ENCODE assay signal across 32 cellular contexts in genomic region chr12:108969622-108970021, GRCh38. TPM values are rescaled to one million over a fixed set of nuclear protein-coding genes. Genes with fewer than 3 reads are reported as not detected.
"Had no signal": no experiment of that assay in that cellular context is flagged by ENCODE, and none has a peak within 500 bp of the region (broad histone marks: within the 10 kb centered on the region; RNA-seq: fewer than 3 reads in every experiment).

No MANE protein-coding gene starts in this region.

- H3K4me3 Mint-ChIP-seq: immature natural killer cell; naive thymus-derived CD8-positive, alpha-beta T cell; nephron; neural crest cell; stimulated activated naive B cell treated with anti-CD40 and anti-IgM and Interleukin-4, amounts not matched to agents 10 μg/mL and 1 μg/mL and 100 μg/mL, for 72 hours had no signal

- H3K9me3 Mint-ChIP-seq: immature natural killer cell; naive thymus-derived CD8-positive, alpha-beta T cell; nephron; neural crest cell; stimulated activated naive B cell treated with anti-CD40 and anti-IgM and Interleukin-4, amounts not matched to agents 10 μg/mL and 1 μg/mL and 100 μg/mL, for 72 hours had no signal

- H3K27me3 ChIP-seq: left lung, pancreas, testis, thyroid gland, transverse colon, upper lobe of left lung had no signal

- H3K36me3 Mint-ChIP-seq: immature natural killer cell; naive thymus-derived CD8-positive, alpha-beta T cell; stimulated activated naive B cell treated with anti-CD40 and anti-IgM and Interleukin-4, amounts not matched to agents 10 μg/mL and 1 μg/mL and 100 μg/mL, for 72 hours had no signal

- H3K36me3 ChIP-seq: left lung, lower lobe of right lung, pancreas, prostate gland, stomach, thyroid gland, transverse colon, upper lobe of left lung had no signal

- ATAC-seq: left colon; left lung; lower lobe of right lung; naive thymus-derived CD8-positive, alpha-beta T cell; pancreas; right cardiac atrium; sciatic nerve; stimulated activated naive B cell treated with anti-CD40 and anti-IgM and Interleukin-4, amounts not matched to agents 10 μg/mL and 1 μg/mL and 100 μg/mL, for 72 hours; stimulated activated naive CD8-positive, alpha-beta T cell treated with anti-CD3 and anti-CD28 coated beads, Interleukin-15, Interleukin-2, amounts not matched to agents 100 U/mL and 50 U/mL, for 24 hours had no signal

- H3K4me1 Mint-ChIP-seq: immature natural killer cell; naive thymus-derived CD8-positive, alpha-beta T cell; nephron had no signal

- H3K27ac ChIP-seq: left lung, lower lobe of right lung, pancreas, prostate gland, skin epidermis, stomach, testis, thyroid gland, transverse colon, upper lobe of left lung had no signal

- H3K9me3 ChIP-seq: left lung, lower lobe of right lung, pancreas, prostate gland, stomach, testis, thyroid gland, transverse colon, upper lobe of left lung had no signal

- DNase-seq: hypothalamus; immature natural killer cell; kidney; left colon; left lung; lower lobe of right lung; mammary epithelial cell; mesenchymal stem cell; naive thymus-derived CD8-positive, alpha-beta T cell; nucleus accumbens; pancreas; posterior cingulate gyrus; retina; right cardiac atrium; stimulated activated CD4-positive, alpha-beta T cell treated with anti-CD3 and anti-CD28 coated beads, Interleukin-12 subunit alpha, Interleukin-12 subunit beta, amount 100 ng/mL, for 4 hours; stimulated activated CD4-positive, alpha-beta T cell treated with anti-CD3 and anti-CD28 coated beads, Interleukin-15, amount 100 ng/mL, for 24 hours; stimulated activated CD4-positive, alpha-beta T cell treated with anti-CD3 and anti-CD28 coated beads, Interleukin-2, amount 100 ng/mL, for 24 hours; stimulated activated CD4-positive, alpha-beta T cell treated with anti-CD3 and anti-CD28 coated beads, Interleukin-4, amount 100 ng/mL, for 1 hour; stimulated activated naive B cell treated with anti-CD40 and anti-IgM and Interleukin-4, amounts not matched to agents 10 μg/mL and 1 μg/mL and 100 μg/mL, for 72 hours; stimulated activated naive CD8-positive, alpha-beta T cell treated with anti-CD3 and anti-CD28 coated beads, Interleukin-15, Interleukin-2, amounts not matched to agents 100 U/mL and 50 U/mL, for 24 hours; stomach; testis; thyroid gland; transverse colon; upper lobe of left lung had no signal

- H3K4me3 ChIP-seq: left lung, lower lobe of right lung, pancreas, prostate gland, skin epidermis, stomach, testis, thyroid gland, transverse colon, upper lobe of left lung had no signal

RNA-seq across cellular contexts. Expression of gene SVOP, which starts 51.2 kb away (rescaled TPM):
- total RNA-seq: kidney; left lung; liver; lower lobe of right lung; naive thymus-derived CD8-positive, alpha-beta T cell; osteoblast; sciatic nerve; thyroid gland; upper lobe of left lung had no signal
